In genomic region chr4:1795304-1796195, GRCh38 we compare ENCODE assay signal across 1 cellular context.
TF ChIP-seq lines count a peak whose summit lies in the region.

No MANE protein-coding gene starts in this region.

TF ChIP-seq in H1, 55 proteins besides CTCF, POLR2A, EP300 and RAD21 (continued from another document):
- TF ChIP-seq ATF2 (IDR thresholded peaks at IDR 0.05; ENCODE audit: low read length) = no peak
- no peak for TF ChIP-seq BRCA1 (IDR thresholded peaks at IDR 0.05; ENCODE audit: low read depth, low read length)
- TF ChIP-seq BACH1 (IDR thresholded peaks at IDR 0.05; ENCODE audit: low read length) = no peak
- no peak for TF ChIP-seq RNF2 (IDR thresholded peaks at IDR 0.05; ENCODE audit: borderline replicate concordance, low read depth, low read length, missing control alignments, poor library complexity, severe bottlenecking)
- TF ChIP-seq RBBP5 (IDR thresholded peaks at IDR 0.05; ENCODE audit: borderline replicate concordance, low read depth, low read length) = no peak
- no peak for TF ChIP-seq SIN3A (conservative IDR thresholded peaks at IDR 0.05 in 1 of 2, IDR thresholded peaks at IDR 0.05 in 1 of 2; ENCODE audit: low read depth in 1 of 2, low read length in 2 of 2)
- no peak for TF ChIP-seq SP4 (IDR thresholded peaks at IDR 0.05; ENCODE audit: low read length)
- no peak for TF ChIP-seq NRF1 (IDR thresholded peaks at IDR 0.05; ENCODE audit: low read depth, low read length)
- no peak for TF ChIP-seq E2F6 (IDR thresholded peaks at IDR 0.05)
- TF ChIP-seq ASH2L (IDR thresholded peaks at IDR 0.05; ENCODE audit: low read length) = no peak
- no peak for TF ChIP-seq CBX5 (IDR thresholded peaks at IDR 0.05; ENCODE audit: low read depth, low read length)
- TF ChIP-seq CHD7 (IDR thresholded peaks at IDR 0.05; ENCODE audit: insufficient replicate concordance, low read length) = no peak
- TF ChIP-seq FOSL1 (IDR thresholded peaks at IDR 0.05; ENCODE audit: insufficient read depth, low read depth, low read length) = no peak
- no peak for TF ChIP-seq JUN (IDR thresholded peaks at IDR 0.05; ENCODE audit: low read depth, low read length)
- TF ChIP-seq SIX5 (IDR thresholded peaks at IDR 0.05; ENCODE audit: low read depth, low read length) = no peak
- no peak for TF ChIP-seq SUZ12 (IDR thresholded peaks at IDR 0.05; ENCODE audit: low read length)
- no peak for TF ChIP-seq NANOG (IDR thresholded peaks at IDR 0.05; ENCODE audit: insufficient read depth, low read depth, low read length, poor library complexity, severe bottlenecking)
- no peak for TF ChIP-seq GTF2F1 (IDR thresholded peaks at IDR 0.05; ENCODE audit: borderline replicate concordance, low read depth, low read length)
TF ChIP-seq in H1: peak in this region for 0.
